8 cellular contexts compared by ENCODE assay signal in genomic region chr10:30784896-30785605, GRCh38.
DNase-seq lines count a peak whose midpoint lies in the region; ATAC-seq, FAIRE-seq and TF ChIP-seq lines count a peak whose summit lies in the region.

No MANE protein-coding gene starts in this region.

- peak overlapping the region; percentile 83 for H3K4me3 Mint-ChIP-seq in T-helper 2 cell treated with Interferon-gamma antibody and Interleukin-4, amounts not matched to agents 5 μg/mL and 100 μg/mL, for 36 hours

- peak overlapping the region; percentile 75 to 88 for H3K9ac ChIP-seq in kidney (ENCODE audit: low read length in 2 of 2)

- H3K36me3 Mint-ChIP-seq in T-helper 2 cell treated with Interferon-gamma antibody and Interleukin-4, amounts not matched to agents 5 μg/mL and 100 μg/mL, for 36 hours (ENCODE audit: low read depth) = peaks cover 4% of the 10 kb centered on the region

- H3K9me3 Mint-ChIP-seq in T-helper 2 cell treated with Interferon-gamma antibody and Interleukin-4, amounts not matched to agents 5 μg/mL and 100 μg/mL, for 36 hours = no peaks in the 10 kb centered on the region

- peaks cover 23% of the 10 kb centered on the region for H3K4me1 Mint-ChIP-seq in T-helper 2 cell treated with Interferon-gamma antibody and Interleukin-4, amounts not matched to agents 5 μg/mL and 100 μg/mL, for 36 hours (ENCODE audit: low read depth)

- ATAC-seq in GM21619 (IDR thresholded peaks at IDR 0.05; ENCODE audit: unreplicated experiment) = no peak

- TF ChIP-seq CTCF in coronary artery (IDR thresholded peaks at IDR 0.05) = no peak
- no peak for TF ChIP-seq CTCF in kidney (IDR thresholded peaks at IDR 0.05; ENCODE audit: borderline replicate concordance, extremely low read depth, insufficient read depth)

- peak overlapping the region; percentile 82 for H3K4me3 ChIP-seq in coronary artery
- peak overlapping the region; percentile 78 to 80 for H3K4me3 ChIP-seq in kidney (ENCODE audit: low read length in 2 of 2)
- H3K4me3 ChIP-seq in skin epidermis = peak overlapping the region; percentile 42 to 61 (median 48)

- DNase-seq in DMS 273 treated with DMSO at 0.1 percent for 48 hours (lab: John Stamatoyannopoulos, UW) = peak; percentile 63
- peak; percentile 64 for DNase-seq in HTR-8/SVneo (ENCODE audit: insufficient read length, low spot score)
- no peak for DNase-seq in T-helper 2 cell treated with Interferon-gamma antibody and Interleukin-4, amounts not matched to agents 5 μg/mL and 100 μg/mL, for 36 hours (ENCODE audit: low spot score)
- peak; percentile 94 for DNase-seq in coronary artery (ENCODE audit: low spot score)
- peak; percentile 91 for DNase-seq in kidney
- no peak for DNase-seq in HuH-7.5 (ENCODE audit: low spot score)

- H3K27ac ChIP-seq in coronary artery (peak overlapping the region; percentile 93 to 99), kidney (ENCODE audit: low read depth in 2 of 2, low read length in 2 of 2) (peak overlapping the region; percentile 95 to 96), skin epidermis (peak overlapping the region; percentile 56 to 97 (median 89))

- H3K27ac Mint-ChIP-seq in T-helper 2 cell treated with Interferon-gamma antibody and Interleukin-4, amounts not matched to agents 5 μg/mL and 100 μg/mL, for 36 hours = peak overlapping the region; percentile 78

- no peak for FAIRE-seq in HTR-8/SVneo (lab: Jason Lieb, UNC)
- FAIRE-seq in kidney (lab: Jason Lieb, UNC) = no peak

- no peaks in the 10 kb centered on the region for H3K27me3 Mint-ChIP-seq in T-helper 2 cell treated with Interferon-gamma antibody and Interleukin-4, amounts not matched to agents 5 μg/mL and 100 μg/mL, for 36 hours (ENCODE audit: low read depth)

- H3K36me3 ChIP-seq in kidney (ENCODE audit: control insufficient read depth in 1 of 2, insufficient read depth in 2 of 2, low read length in 2 of 2) = no peaks in the 10 kb centered on the region

- peaks cover 3% of the 10 kb centered on the region in 2 donors for H3K4me1 ChIP-seq in kidney (ENCODE audit: control insufficient read depth in 1 of 2, insufficient read depth in 1 of 2, low read depth in 1 of 2, low read length in 2 of 2)

- intact Hi-C loops in kidney (cut with DNase I) = no loop called here

- no peaks in the 10 kb centered on the region for H3K9me3 ChIP-seq in kidney (ENCODE audit: control insufficient read depth in 1 of 2, low read length in 2 of 2)

Comparison
In these comparisons a context has a peak if more than half of its experiments do, and no peak if none do; other contexts are left out.
1. DNase-seq: peak in DMS 273 treated with DMSO at 0.1 percent for 48 hours (single experiment), HTR-8/SVneo (single experiment), coronary artery (single experiment) and kidney (single experiment); none in T-helper 2 cell treated with Interferon-gamma antibody and Interleukin-4, amounts not matched to agents 5 μg/mL and 100 μg/mL, for 36 hours (single experiment) and HuH-7.5 (single experiment).
2. Peak in every context shown above with its lines, with median percentiles within 50 percentile points of each other: H3K27ac ChIP-seq and H3K4me3 ChIP-seq.